Comparison of ENCODE assay signal across 20 cellular contexts in the genomic region with DNA sequence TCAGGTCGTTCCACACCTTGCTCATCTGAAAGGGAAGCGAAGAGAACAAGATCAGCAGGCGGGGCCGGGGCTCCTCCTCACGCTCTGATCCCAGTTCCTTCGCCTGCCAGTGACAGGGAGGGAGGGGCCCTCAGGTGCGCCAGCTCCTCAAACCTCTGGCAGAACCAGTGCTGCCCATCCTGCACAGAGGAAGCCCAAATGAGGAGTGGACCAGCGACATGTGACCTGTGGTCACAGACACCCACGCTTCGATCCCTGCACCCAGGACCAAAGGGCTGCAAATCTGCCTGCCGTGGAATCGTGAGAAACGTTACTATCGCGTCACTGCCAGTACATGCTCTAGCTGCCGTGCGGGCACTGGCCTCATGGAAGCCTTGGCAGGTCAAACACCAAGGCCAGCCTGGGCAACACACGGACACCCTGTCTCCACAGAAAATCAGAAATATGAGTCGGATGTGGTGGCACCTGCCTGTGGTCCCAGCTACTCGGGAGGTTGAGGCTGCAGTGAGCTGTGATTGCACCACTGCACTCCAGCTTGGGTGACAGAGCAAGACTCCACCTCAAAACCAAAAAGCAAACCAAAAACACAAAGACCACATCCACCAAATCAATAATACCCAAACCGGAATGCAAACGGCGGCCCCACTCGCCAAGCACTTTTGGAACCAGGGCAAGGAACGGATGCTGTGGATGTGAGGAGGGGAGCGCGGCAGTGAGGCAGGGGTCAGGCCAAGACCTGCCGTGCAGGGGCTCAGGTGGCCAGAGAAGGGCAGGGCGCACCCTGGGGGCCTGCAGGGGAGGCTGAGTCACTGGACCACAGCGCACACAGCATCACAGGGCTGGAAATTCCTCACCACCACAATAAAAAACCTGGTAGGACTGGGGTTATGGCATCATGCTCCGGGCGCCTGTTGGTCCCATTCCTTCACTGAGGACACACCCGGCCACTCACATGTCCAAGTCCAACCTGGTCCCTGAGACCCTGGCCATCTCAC. TPM values are rescaled to one million over a fixed set of nuclear protein-coding genes. Genes with fewer than 3 reads are reported as not detected.
DNase-seq lines count a peak whose midpoint lies in the region; ATAC-seq, FAIRE-seq and TF ChIP-seq lines count a peak whose summit lies in the region.
"Had no signal": no experiment of that assay in that cellular context is flagged by ENCODE, and none has a peak within 500 bp of the region (broad histone marks: within the 10 kb centered on the region; RNA-seq: fewer than 3 reads in every experiment).

No MANE protein-coding gene starts in this region.

- FAIRE-seq in GM12892 (lab: Jason Lieb, UNC) (no peak), D721Med (lab: Jason Lieb, UNC) (no peak)
- FAIRE-seq: bronchial epithelial cell had no signal

- no peaks in the 10 kb centered on the region for H3K9me3 Mint-ChIP-seq in Calu3 (ENCODE audit: low read depth, unreplicated experiment)
- H3K9me3 Mint-ChIP-seq in WTC11, result no peaks in the 10 kb centered on the region
- H3K9me3 Mint-ChIP-seq in memory B cell, result no peaks in the 10 kb centered on the region

- H3K9me3 ChIP-seq in thyroid gland, result no peaks in the 10 kb centered on the region
- H3K9me3 ChIP-seq: gastrocnemius medialis, left lung, right lobe of liver, stomach had no signal

- no peaks in the 10 kb centered on the region for H3K27me3 Mint-ChIP-seq in Calu3 (ENCODE audit: unreplicated experiment)
- H3K27me3 Mint-ChIP-seq in WTC11 (ENCODE audit: low read depth), result no peaks in the 10 kb centered on the region
- H3K27me3 Mint-ChIP-seq in memory B cell, result no peaks in the 10 kb centered on the region
- H3K27me3 Mint-ChIP-seq: activated naive CD8-positive, alpha-beta T cell had no signal

- H3K27ac Mint-ChIP-seq in Calu3 (ENCODE audit: unreplicated experiment) (no peak overlapping the region), WTC11 (peak overlapping the region; percentile 24; the same call in 1 of the 2 replicates), memory B cell (peak overlapping the region; percentile 64)
- H3K27ac Mint-ChIP-seq: activated naive CD8-positive, alpha-beta T cell had no signal

- BruUV-seq in Calu3 (replicated peaks; lab: Mats Ljungman, UMichigan), result no TSS peak

- TF ChIP-seq POLR2A in GM12892 (IDR thresholded peaks at IDR 0.05; ENCODE audit: low read depth, low read length) (no peak), thyroid gland (IDR thresholded peaks at IDR 0.05) (no peak)

- TF ChIP-seq CTCF in Calu3 (IDR thresholded peaks at IDR 0.05; ENCODE audit: unreplicated experiment) (no peak), WTC11 (IDR thresholded peaks at IDR 0.05) (no peak), D721Med (IDR thresholded peaks at IDR 0.05; ENCODE audit: insufficient read depth, missing control alignments) (no peak), thyroid gland (IDR thresholded peaks at IDR 0.05) (no peak)

- H3K4me3 Mint-ChIP-seq in Calu3 (ENCODE audit: low read depth, unreplicated experiment) (no peak overlapping the region), WTC11 (no peak overlapping the region), memory B cell (no peak overlapping the region)
- H3K4me3 Mint-ChIP-seq: activated naive CD8-positive, alpha-beta T cell had no signal

- H3K36me3 ChIP-seq in thyroid gland, result peaks cover 6 to 8% of the 10 kb centered on the region in 2 donors

- ATAC-seq in WTC11 (no peak), memory B cell (ENCODE audit: low read depth) (no peak)
- ATAC-seq: gastrocnemius medialis, left lung, Panc1, right lobe of liver had no signal

- no peaks in the 10 kb centered on the region for H3K4me1 ChIP-seq in thyroid gland
- H3K4me1 ChIP-seq: gastrocnemius medialis, left lung, right lobe of liver, stomach had no signal

- DNase-seq in Calu3 (peak; percentile 25), GM12892 (ENCODE audit: insufficient read length) (peak; percentile 22), WTC11 (ENCODE audit: low spot score) (no peak), memory B cell (ENCODE audit: low spot score in 2 of 2) (no peak), D721Med (ENCODE audit: insufficient read length, low spot score) (no peak), thyroid gland (no peak), HuH-7 (ENCODE audit: low spot score) (no peak)
- DNase-seq: activated CD4-positive, alpha-beta T cell treated with anti-CD3 and anti-CD28 coated beads for 48 hours; dermis blood vessel endothelial cell; erythroblast; gastrocnemius medialis; MM.1S; NCI-H146; occipital lobe; stomach had no signal

- no peak overlapping the region for H3K4me3 ChIP-seq in thyroid gland (replicated peaks in 1 of 3)
- H3K4me3 ChIP-seq: gastrocnemius medialis, left lung, right lobe of liver, stomach had no signal

- H3K36me3 Mint-ChIP-seq in Calu3 (ENCODE audit: insufficient read depth, unreplicated experiment) (peaks cover 44% of the 10 kb centered on the region), WTC11 (peaks cover 16% of the 10 kb centered on the region), memory B cell (peaks cover 24% of the 10 kb centered on the region)

- no peak overlapping the region for H3K27ac ChIP-seq in thyroid gland
- H3K27ac ChIP-seq: gastrocnemius medialis, left lung, right lobe of liver, stomach had no signal

- peaks cover 7% of the 10 kb centered on the region for H3K4me1 Mint-ChIP-seq in Calu3 (ENCODE audit: low read depth, unreplicated experiment)
- no peaks in the 10 kb centered on the region for H3K4me1 Mint-ChIP-seq in WTC11
- peaks cover 26% of the 10 kb centered on the region for H3K4me1 Mint-ChIP-seq in memory B cell

- H3K27me3 ChIP-seq in thyroid gland, result no peaks in the 10 kb centered on the region
- H3K27me3 ChIP-seq: gastrocnemius medialis, left lung, right lobe of liver, stomach had no signal

- WGBS in thyroid gland, 2 donors, result 94% methylated on average over 27 to 33 of the region's 33 CpGs

- intact Hi-C loops in Calu3 (cut with micrococcal nuclease; ENCODE audit: unreplicated experiment), result no loop called here
- intact Hi-C loops in thyroid gland (cut with DNase I), result no loop called here

- POLR2A ChIA-PET in WTC11 (lab: Charles Lee), result no interaction called here

- CTCF ChIA-PET in Calu3 (lab: Charles Lee), result no interaction called here
- CTCF ChIA-PET in WTC11 (lab: Charles Lee), result interaction anchor here (1.4 kb wide), 1 partner anchor 213 kb away, joined by 3 read pairs; no protein-coding TSS in a partner anchor

TF ChIP-seq in WTC11, 78 proteins besides CTCF, POLR2A, EP300 and RAD21 (continues in another document):
- no peak for TF ChIP-seq GTF2I (CRISPR knock-in tag; conservative IDR thresholded peaks at IDR 0.05)
- TF ChIP-seq, protein P1, sequence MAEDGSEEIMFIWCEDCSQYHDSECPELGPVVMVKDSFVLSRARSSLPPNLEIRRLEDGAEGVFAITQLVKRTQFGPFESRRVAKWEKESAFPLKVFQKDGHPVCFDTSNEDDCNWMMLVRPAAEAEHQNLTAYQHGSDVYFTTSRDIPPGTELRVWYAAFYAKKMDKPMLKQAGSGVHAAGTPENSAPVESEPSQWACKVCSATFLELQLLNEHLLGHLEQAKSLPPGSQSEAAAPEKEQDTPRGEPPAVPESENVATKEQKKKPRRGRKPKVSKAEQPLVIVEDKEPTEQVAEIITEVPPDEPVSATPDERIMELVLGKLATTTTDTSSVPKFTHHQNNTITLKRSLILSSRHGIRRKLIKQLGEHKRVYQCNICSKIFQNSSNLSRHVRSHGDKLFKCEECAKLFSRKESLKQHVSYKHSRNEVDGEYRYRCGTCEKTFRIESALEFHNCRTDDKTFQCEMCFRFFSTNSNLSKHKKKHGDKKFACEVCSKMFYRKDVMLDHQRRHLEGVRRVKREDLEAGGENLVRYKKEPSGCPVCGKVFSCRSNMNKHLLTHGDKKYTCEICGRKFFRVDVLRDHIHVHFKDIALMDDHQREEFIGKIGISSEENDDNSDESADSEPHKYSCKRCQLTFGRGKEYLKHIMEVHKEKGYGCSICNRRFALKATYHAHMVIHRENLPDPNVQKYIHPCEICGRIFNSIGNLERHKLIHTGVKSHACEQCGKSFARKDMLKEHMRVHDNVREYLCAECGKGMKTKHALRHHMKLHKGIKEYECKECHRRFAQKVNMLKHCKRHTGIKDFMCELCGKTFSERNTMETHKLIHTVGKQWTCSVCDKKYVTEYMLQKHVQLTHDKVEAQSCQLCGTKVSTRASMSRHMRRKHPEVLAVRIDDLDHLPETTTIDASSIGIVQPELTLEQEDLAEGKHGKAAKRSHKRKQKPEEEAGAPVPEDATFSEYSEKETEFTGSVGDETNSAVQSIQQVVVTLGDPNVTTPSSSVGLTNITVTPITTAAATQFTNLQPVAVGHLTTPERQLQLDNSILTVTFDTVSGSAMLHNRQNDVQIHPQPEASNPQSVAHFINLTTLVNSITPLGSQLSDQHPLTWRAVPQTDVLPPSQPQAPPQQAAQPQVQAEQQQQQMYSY (CRISPR knock-in tag; IDR thresholded peaks at IDR 0.05), result no peak
- TF ChIP-seq, protein P2, sequence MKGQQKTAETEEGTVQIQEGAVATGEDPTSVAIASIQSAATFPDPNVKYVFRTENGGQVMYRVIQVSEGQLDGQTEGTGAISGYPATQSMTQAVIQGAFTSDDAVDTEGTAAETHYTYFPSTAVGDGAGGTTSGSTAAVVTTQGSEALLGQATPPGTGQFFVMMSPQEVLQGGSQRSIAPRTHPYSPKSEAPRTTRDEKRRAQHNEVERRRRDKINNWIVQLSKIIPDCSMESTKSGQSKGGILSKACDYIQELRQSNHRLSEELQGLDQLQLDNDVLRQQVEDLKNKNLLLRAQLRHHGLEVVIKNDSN (CRISPR knock-in tag; IDR thresholded peaks at IDR 0.05), result no peak

RNA-seq across cellular contexts. Expression of a gene that starts 13.4 kb away (rescaled TPM):
- 52.2 and 65.6 TPM in 2 replicates for total RNA-seq in Calu3 (2022)
- 39.5 TPM for polyA plus RNA-seq in GM12892 (2012; ENCODE audit: missing spikeins)
- total RNA-seq in WTC11 (2021), result 100 to 108 TPM (median 102 TPM) in 3 replicates
- 10 to 100 TPM in 1 of 4 donors, 1 to 10 TPM in 3; 7.0 to 11.9 (median 9.8) TPM for total RNA-seq in thyroid gland

RNA-seq across cellular contexts. Expression of a gene that starts 13.4 kb away (rescaled TPM):
- 60.1 and 64.3 TPM in 2 replicates for total RNA-seq in Calu3 (2022)
- 45.2 TPM for polyA plus RNA-seq in GM12892 (2012; ENCODE audit: missing spikeins)
- total RNA-seq in WTC11 (2021), result 33.6 to 38.9 TPM (median 34.7 TPM) in 3 replicates
- 10 to 100 TPM; 14.7 to 23.8 (median 18.2) TPM for total RNA-seq in thyroid gland

RNA-seq across cellular contexts. Expression of a gene that starts 22.7 kb away (rescaled TPM):
- 85.2 and 86.0 TPM in 2 replicates for total RNA-seq in Calu3 (2022)
- 16.1 TPM for polyA plus RNA-seq in GM12892 (2012; ENCODE audit: missing spikeins)
- total RNA-seq in WTC11 (2021), result 43.8 to 47.8 TPM (median 46.7 TPM) in 3 replicates
- 10 to 100 TPM; 27.4 to 38.6 (median 33.9) TPM for total RNA-seq in thyroid gland

RNA-seq across cellular contexts. Expression of a gene that starts 58.8 kb away (rescaled TPM):
- 57.0 and 70.3 TPM in 2 replicates for total RNA-seq in Calu3 (2022)
- polyA plus RNA-seq in GM12892 (2012; ENCODE audit: missing spikeins), result 57.1 TPM
- 44.9 to 50.8 TPM (median 49.6 TPM) in 3 replicates for total RNA-seq in WTC11 (2021)
- 10 to 100 TPM; 12.0 to 40.5 (median 23.4) TPM for total RNA-seq in thyroid gland

Comparison
In these comparisons a context has a peak if more than half of its experiments do, and no peak if none do; other contexts are left out.
1. DNase-seq: peak in Calu3 (single experiment) and GM12892 (single experiment); none in WTC11 (single experiment), memory B cell (0 of 2), D721Med (single experiment), thyroid gland (0 of 2) and HuH-7 (single experiment).